ENCODE assay signal across 16 cellular contexts in the genomic region with DNA sequence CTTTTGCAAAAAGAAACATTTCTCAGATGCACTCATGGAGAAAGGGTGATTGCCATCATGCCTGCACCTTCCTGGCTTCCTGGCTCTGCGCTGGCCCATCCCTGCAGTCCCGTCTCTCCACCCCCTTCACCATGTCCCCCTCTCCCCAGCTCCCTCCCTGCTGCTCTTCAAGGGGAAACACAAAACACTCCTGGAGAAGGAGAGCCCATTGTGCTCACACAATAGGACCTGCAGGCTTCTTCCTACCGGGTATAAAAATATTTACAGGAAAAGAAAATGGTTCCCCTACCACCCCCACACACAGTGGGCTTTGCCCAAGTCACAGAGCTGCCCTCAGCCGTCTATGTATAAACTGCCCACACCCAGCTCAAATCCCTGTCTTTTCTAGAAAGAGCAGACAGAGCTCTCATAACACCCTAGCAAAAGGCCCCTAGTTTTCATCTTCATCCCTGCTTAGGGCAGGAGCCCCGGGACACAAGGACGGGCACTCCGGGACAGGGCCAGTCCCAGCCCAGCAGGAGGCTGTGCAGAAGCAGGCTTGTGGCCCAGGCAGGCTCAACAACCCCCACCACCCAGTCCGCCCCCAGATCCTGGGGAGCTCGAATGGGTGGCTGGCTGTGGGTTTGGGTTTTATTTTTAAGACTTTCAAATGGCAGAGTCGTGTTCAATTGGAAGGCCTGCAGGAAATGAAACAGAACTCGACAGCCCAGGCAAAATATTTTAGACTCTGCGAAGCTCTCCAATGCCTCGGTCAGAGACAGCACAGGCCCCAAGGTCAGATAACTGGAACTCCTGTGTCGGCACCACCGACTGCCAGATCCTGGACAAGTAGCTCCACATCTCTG.
DNase-seq lines count a peak whose midpoint lies in the region; TF ChIP-seq lines count a peak whose summit lies in the region.
"Had no signal": no experiment of that assay in that cellular context is flagged by ENCODE, and none has a peak within 500 bp of the region (broad histone marks: within the 10 kb centered on the region; RNA-seq: fewer than 3 reads in every experiment).

No MANE protein-coding gene starts in this region.

- H3K4me3 ChIP-seq in mesodermal cell (ENCODE audit: extremely low read depth, insufficient read depth, low read length, poor library complexity, severe bottlenecking) (no peak overlapping the region), tibial nerve (no peak overlapping the region)
- H3K4me3 ChIP-seq in CD8-positive, alpha-beta memory T cell (ENCODE audit: low read length) = no peak overlapping the region
- H3K4me3 ChIP-seq: SJCRH30 had no signal

- TF ChIP-seq POLR2A in tibial nerve (IDR thresholded peaks at IDR 0.05) = no peak

- POLR2A ChIA-PET in CD8-positive, alpha-beta memory T cell (lab: Charles Lee) = no interaction called here

- TF ChIP-seq EP300 in tibial nerve (IDR thresholded peaks at IDR 0.05) = no peak

- peaks cover 10 to 25% (median 19%) of the 10 kb centered on the region in 3 donors for H3K36me3 Mint-ChIP-seq in CD8-positive, alpha-beta memory T cell

- H3K4me1 ChIP-seq in mesodermal cell (ENCODE audit: control insufficient read depth, insufficient read depth, low read length, poor library complexity, severe bottlenecking) (peaks cover 27% of the 10 kb centered on the region), tibial nerve (peaks cover 0 to 56% (median 10%) of the 10 kb centered on the region in 4 donors)
- no peaks in the 10 kb centered on the region for H3K4me1 ChIP-seq in CD8-positive, alpha-beta memory T cell (ENCODE audit: insufficient read depth, low read length)

- WGBS in mesodermal cell (ENCODE audit: insufficient coverage in 2 of 2), 2 experiments = 71 to 80% methylated on average over 12 of the region's 15 CpGs
- WGBS in tibial nerve, 2 donors = 37 to 44% methylated on average over 14 to 15 of the region's 15 CpGs

- H3K27ac Mint-ChIP-seq in CD8-positive, alpha-beta memory T cell = peak overlapping the region in 2 of 8 donors; percentile 46 to 74

- H3K36me3 ChIP-seq in mesodermal cell (ENCODE audit: control insufficient read depth, insufficient read depth, low read length) (peaks cover 83% of the 10 kb centered on the region), tibial nerve (peaks cover 0 to 74% (median 0%) of the 10 kb centered on the region in 3 donors)
- H3K36me3 ChIP-seq in CD8-positive, alpha-beta memory T cell (ENCODE audit: insufficient read depth, low read length) = peaks cover 13% of the 10 kb centered on the region

- DNase-seq in NCI-H2107 treated with DMSO at 0.1 percent for 48 hours (lab: John Stamatoyannopoulos, UW; ENCODE audit: unreplicated experiment) (peak; percentile 30), NCI-H2107 (lab: John Stamatoyannopoulos, UW) (no peak), dermis blood vessel endothelial cell (peak; percentile 82), tibial nerve (ENCODE audit: low spot score in 2 of 2) (no peak), NCI-H187 treated with DMSO at 0.1 percent for 48 hours (lab: John Stamatoyannopoulos, UW) (no peak)
- no peak for DNase-seq in activated CD8-positive, alpha-beta memory T cell treated with anti-CD3 and anti-CD28 coated beads, Interleukin-2, amount 50 U/mL, for 4 hours
- DNase-seq in CD8-positive, alpha-beta memory T cell = no peak
- DNase-seq: activated CD4-positive, alpha-beta T cell treated with anti-CD3 and anti-CD28 coated beads for 1 hour; activated gamma-delta T cell treated with Interleukin-2 at 50 U/mL for 16 hours; DND-41; effector memory CD4-positive, alpha-beta T cell; naive thymus-derived CD4-positive, alpha-beta T cell; SJCRH30; stimulated activated CD4-positive, alpha-beta T cell treated with anti-CD3 and anti-CD28 coated beads, Interleukin-2, amount 100 ng/mL, for 48 hours; substantia nigra had no signal

- H3K9me3 ChIP-seq in mesodermal cell (ENCODE audit: control insufficient read depth, low read length) = peaks cover 17% of the 10 kb centered on the region
- peaks cover 0 to 10% (median 0%) of the 10 kb centered on the region in 4 donors for H3K9me3 ChIP-seq in tibial nerve
- H3K9me3 ChIP-seq in CD8-positive, alpha-beta memory T cell (ENCODE audit: low read length) = peaks cover 10% of the 10 kb centered on the region

- no peaks in the 10 kb centered on the region for H3K27me3 ChIP-seq in tibial nerve
- H3K27me3 ChIP-seq in CD8-positive, alpha-beta memory T cell (ENCODE audit: insufficient read depth, low read length, poor library complexity, severe bottlenecking) = no peaks in the 10 kb centered on the region
- H3K27me3 ChIP-seq: SJCRH30 had no signal

- peaks cover 0 to 12% (median 10%) of the 10 kb centered on the region in 5 donors for H3K9me3 Mint-ChIP-seq in CD8-positive, alpha-beta memory T cell

- H3K4me1 Mint-ChIP-seq in CD8-positive, alpha-beta memory T cell = no peaks in the 10 kb centered on the region

- H3K27me3 Mint-ChIP-seq in CD8-positive, alpha-beta memory T cell = no peaks in the 10 kb centered on the region
- H3K27me3 Mint-ChIP-seq: naive thymus-derived CD4-positive, alpha-beta T cell had no signal

- TF ChIP-seq CTCF in tibial nerve (IDR thresholded peaks at IDR 0.05) = no peak

- H3K4me3 Mint-ChIP-seq in CD8-positive, alpha-beta memory T cell = no peak overlapping the region
- H3K4me3 Mint-ChIP-seq: naive thymus-derived CD4-positive, alpha-beta T cell had no signal

- H3K27ac ChIP-seq in mesodermal cell (ENCODE audit: low read depth, low read length, severe bottlenecking) (peak overlapping the region; percentile 59), tibial nerve (peak overlapping the region in 3 of 4 donors; percentile 20 to 78 (median 74))
- no peak overlapping the region for H3K27ac ChIP-seq in CD8-positive, alpha-beta memory T cell (ENCODE audit: low read depth, low read length)
- H3K27ac ChIP-seq: SJCRH30 had no signal

- CTCF ChIA-PET in CD8-positive, alpha-beta memory T cell (lab: Charles Lee) = interaction anchor here (1.2 to 1.7 kb wide), 3 partner anchors 16 to 58 kb away, joined by 3 to 6 read pairs (median 4); no protein-coding TSS in a partner anchor

Comparison
In these comparisons a context has a peak if more than half of its experiments do, and no peak if none do; other contexts are left out.
1. DNase-seq: peak in NCI-H2107 treated with DMSO at 0.1 percent for 48 hours (single experiment) and dermis blood vessel endothelial cell (single experiment); none in NCI-H2107 (single experiment), tibial nerve (0 of 2), NCI-H187 treated with DMSO at 0.1 percent for 48 hours (single experiment), activated CD8-positive, alpha-beta memory T cell treated with anti-CD3 and anti-CD28 coated beads, Interleukin-2, amount 50 U/mL, for 4 hours (single experiment) and CD8-positive, alpha-beta memory T cell (0 of 5).